In genomic region chr22:45526263-45526662, GRCh38 we compare ENCODE assay signal across 14 cellular contexts. TPM values are rescaled to one million over a fixed set of nuclear protein-coding genes. Genes with fewer than 3 reads are reported as not detected.
"Had no signal": no experiment of that assay in that cellular context is flagged by ENCODE, and none has a peak within 500 bp of the region (broad histone marks: within the 10 kb centered on the region; RNA-seq: fewer than 3 reads in every experiment).

No MANE protein-coding gene starts in this region.

- H3K4me1 Mint-ChIP-seq: endodermal cell, memory B cell had no signal

- DNase-seq: activated CD4-positive, alpha-beta T cell treated with anti-CD3 and anti-CD28 coated beads, Interleukin-2, amount 50 U/mL, for 4 hours; activated CD4-positive, CD25-positive, alpha-beta regulatory T cell treated with anti-CD3 and anti-CD28 coated beads, Interleukin-2, amount 50 U/mL, for 72 hours; activated effector memory CD4-positive, alpha-beta T cell treated with anti-CD3 and anti-CD28 coated beads, Interleukin-2, amount 50 U/mL, for 16 hours; activated T-cell treated with anti-CD3 and anti-CD28 coated beads, Interleukin-2, amount 50 U/mL, for 1 hour; amygdala; endodermal cell; erythroblast; heart left ventricle; stimulated activated CD4-positive, alpha-beta T cell treated with anti-CD3 and anti-CD28 coated beads, Interleukin-4, amount 100 ng/mL, for 1 hour; SW 1271 had no signal

- H3K4me3 Mint-ChIP-seq: endodermal cell; memory B cell; natural killer cell treated with Interleukin-12 subunit alpha and Interleukin-12 subunit beta and Interleukin-15 and Interleukin-18, amount 100 ng/mL, for 72 hours; T-helper 2 cell treated with Interferon-gamma antibody and Interleukin-4, amounts not matched to agents 5 μg/mL and 100 μg/mL, for 36 hours had no signal

- H3K27ac Mint-ChIP-seq: activated naive CD4-positive, alpha-beta T cell treated with anti-CD3 and anti-CD28 coated beads, Interleukin-2, amount 50 U/mL, for 72 hours; endodermal cell; memory B cell; natural killer cell treated with Interleukin-12 subunit alpha and Interleukin-12 subunit beta and Interleukin-15 and Interleukin-18, amount 100 ng/mL, for 72 hours; T-helper 2 cell treated with Interferon-gamma antibody and Interleukin-4, amounts not matched to agents 5 μg/mL and 100 μg/mL, for 36 hours had no signal

- H3K36me3 Mint-ChIP-seq: activated naive CD4-positive, alpha-beta T cell treated with anti-CD3 and anti-CD28 coated beads, Interleukin-2, amount 50 U/mL, for 72 hours; memory B cell; natural killer cell treated with Interleukin-12 subunit alpha and Interleukin-12 subunit beta and Interleukin-15 and Interleukin-18, amount 100 ng/mL, for 72 hours had no signal

- H3K4me3 ChIP-seq: heart left ventricle had no signal

- H3K9me3 Mint-ChIP-seq: activated naive CD4-positive, alpha-beta T cell treated with anti-CD3 and anti-CD28 coated beads, Interleukin-2, amount 50 U/mL, for 72 hours; endodermal cell; memory B cell; natural killer cell treated with Interleukin-12 subunit alpha and Interleukin-12 subunit beta and Interleukin-15 and Interleukin-18, amount 100 ng/mL, for 72 hours; T-helper 2 cell treated with Interferon-gamma antibody and Interleukin-4, amounts not matched to agents 5 μg/mL and 100 μg/mL, for 36 hours had no signal

- H3K27me3 ChIP-seq: heart left ventricle had no signal

- H3K9me3 ChIP-seq: heart left ventricle had no signal

- H3K27me3 Mint-ChIP-seq: natural killer cell treated with Interleukin-12 subunit alpha and Interleukin-12 subunit beta and Interleukin-15 and Interleukin-18, amount 100 ng/mL, for 72 hours had no signal

- ATAC-seq: activated naive CD4-positive, alpha-beta T cell treated with anti-CD3 and anti-CD28 coated beads, Interleukin-2, amount 50 U/mL, for 72 hours; heart left ventricle had no signal

RNA-seq across cellular contexts. Expression of gene FBLN1, which starts 23.6 kb away (rescaled TPM):
- total RNA-seq: natural killer cell treated with Interleukin-12 subunit alpha and Interleukin-12 subunit beta and Interleukin-15 and Interleukin-18, amount 100 ng/mL, for 72 hours had no signal
